25 cellular contexts compared by ENCODE assay signal in genomic region chr3:166265153-166265552, GRCh38.
"Had no signal": no experiment of that assay in that cellular context is flagged by ENCODE, and none has a peak within 500 bp of the region (broad histone marks: within the 10 kb centered on the region; RNA-seq: fewer than 3 reads in every experiment).

No MANE protein-coding gene starts in this region.

- H3K9me3 ChIP-seq: gastrocnemius medialis, heart left ventricle, left lung, mucosa of descending colon, prostate gland, right atrium auricular region, stomach, thyroid gland, vagina had no signal

- H3K27ac ChIP-seq: gastrocnemius medialis, heart left ventricle, hepatocyte, left lung, prostate gland, right atrium auricular region, stomach, thyroid gland, vagina had no signal

- H3K36me3 ChIP-seq: gastrocnemius medialis, heart left ventricle, left lung, prostate gland, right atrium auricular region, stomach, thyroid gland, vagina had no signal

- H3K4me2 ChIP-seq: hepatocyte had no signal

- ATAC-seq: gastrocnemius medialis; heart left ventricle; left cardiac atrium; left lung; mucosa of descending colon; natural killer cell treated with Interleukin-12 subunit alpha and Interleukin-12 subunit beta and Interleukin-15 and Interleukin-18, amount 100 ng/mL, for 72 hours; sciatic nerve; stimulated activated effector memory CD8-positive, alpha-beta T cell treated with anti-CD3 and anti-CD28 coated beads, Interleukin-12 subunit alpha, Interleukin-12 subunit beta, amount 100 ng/mL, for 72 hours had no signal

- H3K79me2 ChIP-seq: hepatocyte had no signal

- DNase-seq: cortex of kidney; effector CD4-positive, alpha-beta T cell; foreskin fibroblast; gastrocnemius medialis; heart left ventricle; left cardiac atrium; left lung; mesenchymal stem cell; mucosa of descending colon; naive B cell; nucleus accumbens; stimulated activated CD4-positive, alpha-beta T cell treated with anti-CD3 and anti-CD28 coated beads, Interleukin-2, amount 100 ng/mL, for 24 hours; stimulated activated CD4-positive, alpha-beta T cell treated with anti-CD3 and anti-CD28 coated beads, Interleukin-4, amount 100 ng/mL, for 24 hours; stimulated activated naive CD4-positive, alpha-beta T cell treated with Interleukin-2 at 50 U/mL for 16 hours; stomach; thyroid gland; trophoblast cell had no signal

- H3K27me3 ChIP-seq: gastrocnemius medialis, heart left ventricle, hepatocyte, left lung, right atrium auricular region, stomach, thyroid gland, vagina had no signal

- FAIRE-seq: islet of Langerhans had no signal

- H2AFZ ChIP-seq: hepatocyte had no signal

- H3K4me3 ChIP-seq: gastrocnemius medialis, heart left ventricle, hepatocyte, left lung, mucosa of descending colon, prostate gland, right atrium auricular region, stomach, thyroid gland, vagina had no signal

- H3K4me1 ChIP-seq: gastrocnemius medialis, heart left ventricle, left lung, prostate gland, right atrium auricular region, stomach, thyroid gland, vagina had no signal
